ENCODE assay signal across 33 cellular contexts in genomic region chr4:20889901-20890300, GRCh38.
"Had no signal": no experiment of that assay in that cellular context is flagged by ENCODE, and none has a peak within 500 bp of the region (broad histone marks: within the 10 kb centered on the region; RNA-seq: fewer than 3 reads in every experiment).

No MANE protein-coding gene starts in this region.

- H3K9me3 Mint-ChIP-seq: activated CD4-positive, alpha-beta T cell treated with anti-CD3 and anti-CD28 coated beads, Interleukin-2, amount 10 ng/mL, durations not matched to agents 24 days and 14 days; activated CD8-positive, alpha-beta T cell treated with anti-CD3 and anti-CD28 coated beads for 36 hours; T-helper 2 cell treated with Interferon-gamma antibody and Interleukin-4, amounts not matched to agents 5 μg/mL and 100 μg/mL, for 36 hours had no signal

- H3K4me1 ChIP-seq: Peyer's patch, SJSA1 had no signal

- H3K27ac ChIP-seq: brain microvascular endothelial cell, Peyer's patch, SJSA1 had no signal

- H3K4me3 Mint-ChIP-seq: activated CD4-positive, alpha-beta T cell treated with anti-CD3 and anti-CD28 coated beads, Interleukin-2, amount 10 ng/mL, durations not matched to agents 24 days and 14 days; activated CD8-positive, alpha-beta T cell treated with anti-CD3 and anti-CD28 coated beads for 36 hours; activated naive CD8-positive, alpha-beta T cell treated with anti-CD3 and anti-CD28 coated beads for 36 hours; activated T-cell treated with anti-CD3 and anti-CD28 coated beads, Interleukin-2, amount 50 U/mL, for 72 hours; activated T-helper 17 cell treated with anti-CD3 and anti-CD28 coated beads, Interleukin-2, amount 50 U/mL, for 72 hours; T-helper 1 cell treated with Interleukin-12 subunit alpha and Interleukin-12 subunit beta and Interleukin-4 antibody, amounts not matched to agents 30 μg/mL and 1 μg/mL, for 36 hours; T-helper 2 cell treated with Interferon-gamma antibody and Interleukin-4, amounts not matched to agents 5 μg/mL and 100 μg/mL, for 36 hours had no signal

- H3K36me3 ChIP-seq: brain microvascular endothelial cell, Peyer's patch, SJSA1 had no signal

- H3K4me2 ChIP-seq: SK-N-SH had no signal

- H3K27ac Mint-ChIP-seq: activated CD4-positive, alpha-beta T cell treated with anti-CD3 and anti-CD28 coated beads, Interleukin-2, amount 10 ng/mL, durations not matched to agents 24 days and 14 days; activated CD8-positive, alpha-beta T cell treated with anti-CD3 and anti-CD28 coated beads for 36 hours; activated naive CD8-positive, alpha-beta T cell treated with anti-CD3 and anti-CD28 coated beads for 36 hours; activated T-cell treated with anti-CD3 and anti-CD28 coated beads, Interleukin-2, amount 50 U/mL, for 72 hours; activated T-helper 17 cell treated with anti-CD3 and anti-CD28 coated beads, Interleukin-2, amount 50 U/mL, for 72 hours; T-helper 1 cell treated with Interleukin-12 subunit alpha and Interleukin-12 subunit beta and Interleukin-4 antibody, amounts not matched to agents 30 μg/mL and 1 μg/mL, for 36 hours; T-helper 2 cell treated with Interferon-gamma antibody and Interleukin-4, amounts not matched to agents 5 μg/mL and 100 μg/mL, for 36 hours had no signal

- H3K27me3 ChIP-seq: brain microvascular endothelial cell, Peyer's patch, SJSA1 had no signal

- H3K9ac ChIP-seq: SK-N-SH had no signal

- H3K4me1 Mint-ChIP-seq: activated CD4-positive, alpha-beta T cell treated with anti-CD3 and anti-CD28 coated beads, Interleukin-2, amount 10 ng/mL, durations not matched to agents 24 days and 14 days; activated naive CD8-positive, alpha-beta T cell treated with anti-CD3 and anti-CD28 coated beads for 36 hours; activated T-helper 17 cell treated with anti-CD3 and anti-CD28 coated beads, Interleukin-2, amount 50 U/mL, for 72 hours had no signal

- H3K9me3 ChIP-seq: Peyer's patch, SJSA1, SK-N-SH had no signal

- H3K36me3 Mint-ChIP-seq: activated naive CD8-positive, alpha-beta T cell treated with anti-CD3 and anti-CD28 coated beads for 36 hours had no signal

- H3K4me3 ChIP-seq: Peyer's patch, SJSA1 had no signal

- DNase-seq: activated CD4-positive, alpha-beta T cell treated with anti-CD3 and anti-CD28 coated beads, Interleukin-2, amount 10 ng/mL, durations not matched to agents 24 days and 14 days; activated CD4-positive, alpha-beta T cell treated with anti-CD3 and anti-CD28 coated beads, Interleukin-2, amount 50 U/mL, for 4 hours; activated CD8-positive, alpha-beta T cell treated with anti-CD3 and anti-CD28 coated beads for 36 hours; activated effector memory CD4-positive, alpha-beta T cell treated with anti-CD3 and anti-CD28 coated beads, Interleukin-2, amount 50 U/mL, for 16 hours; activated naive CD4-positive, alpha-beta T cell; activated naive CD4-positive, alpha-beta T cell treated with anti-CD3 and anti-CD28 coated beads, Interleukin-2, amount 50 U/mL, for 16 hours; activated naive CD8-positive, alpha-beta T cell treated with anti-CD3 and anti-CD28 coated beads for 36 hours; activated T-cell treated with anti-CD3 and anti-CD28 coated beads, Interleukin-2, amount 50 U/mL, for 1 hour; activated T-cell treated with anti-CD3 and anti-CD28 coated beads, Interleukin-2, amount 50 U/mL, for 72 hours; amniotic stem cell; aorta; brain microvascular endothelial cell; central memory CD4-positive, alpha-beta T cell; Kasumi-1; KG1; MM.1S; MV-4-11; NCI-H1092; NCI-H1436 treated with DMSO at 0.1 percent for 48 hours; NCI-H187; NCI-H345; NCI-H524 treated with DMSO at 0.1 percent for 48 hours; NCI-H748 treated with DMSO at 0.1 percent for 48 hours; NK-92 treated with Interleukin-12 subunit alpha and Interleukin-12 subunit beta, amount 100 ng/mL, for 24 hours; PC-3; Peyer's patch; RPMI8226; SHP77 treated with DMSO at 0.1 percent for 48 hours; SK-N-SH had no signal

- ATAC-seq: activated CD8-positive, alpha-beta T cell treated with anti-CD3 and anti-CD28 coated beads for 36 hours; activated T-cell treated with anti-CD3 and anti-CD28 coated beads, Interleukin-2, amount 50 U/mL, for 72 hours; activated T-helper 17 cell treated with anti-CD3 and anti-CD28 coated beads, Interleukin-2, amount 50 U/mL, for 72 hours; PC-3 had no signal

- H3K27me3 Mint-ChIP-seq: activated CD4-positive, alpha-beta T cell treated with anti-CD3 and anti-CD28 coated beads, Interleukin-2, amount 10 ng/mL, durations not matched to agents 24 days and 14 days; activated CD8-positive, alpha-beta T cell treated with anti-CD3 and anti-CD28 coated beads for 36 hours; activated naive CD8-positive, alpha-beta T cell treated with anti-CD3 and anti-CD28 coated beads for 36 hours; activated T-helper 17 cell treated with anti-CD3 and anti-CD28 coated beads, Interleukin-2, amount 50 U/mL, for 72 hours had no signal
